ENCODE assay signal across 25 cellular contexts in the genomic region with DNA sequence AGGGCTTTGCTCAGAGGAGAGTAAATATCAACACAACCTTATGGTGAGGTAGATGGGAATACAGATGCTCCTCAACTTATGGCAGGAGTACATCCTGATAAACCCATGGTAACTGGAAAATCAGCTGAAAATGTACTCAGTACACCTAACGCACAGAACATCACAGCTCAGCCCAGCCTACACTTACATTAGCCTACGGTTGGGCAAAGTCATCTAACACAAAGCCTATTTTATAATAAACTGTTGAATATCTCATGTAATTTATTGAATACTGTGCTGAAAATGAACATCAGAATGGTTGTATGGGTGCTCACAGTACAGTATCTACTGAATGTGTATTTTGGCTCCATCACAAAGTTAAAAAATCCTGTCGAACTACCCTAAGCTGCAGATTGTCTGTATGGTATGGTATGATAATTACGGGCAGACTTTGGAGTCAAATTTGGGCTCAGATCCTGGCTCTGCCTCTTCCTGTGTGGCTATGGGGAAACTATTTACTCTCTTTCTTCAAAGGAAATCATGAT.
"Had no signal": no experiment of that assay in that cellular context is flagged by ENCODE, and none has a peak within 500 bp of the region (broad histone marks: within the 10 kb centered on the region; RNA-seq: fewer than 3 reads in every experiment).

No MANE protein-coding gene starts in this region.

- H3K4me3 ChIP-seq: left ventricle myocardium inferior, neural progenitor cell, ovary, right atrium auricular region, right lobe of liver, smooth muscle cell, thyroid gland, transverse colon, upper lobe of left lung had no signal

- H3K9me3 ChIP-seq: left ventricle myocardium inferior, neutrophil, ovary, right atrium auricular region, right lobe of liver, thyroid gland, transverse colon, upper lobe of left lung had no signal

- FAIRE-seq: keratinocyte, urothelium cell line had no signal

- H3K27ac ChIP-seq: left ventricle myocardium inferior, neural progenitor cell, neutrophil, ovary, right atrium auricular region, right lobe of liver, thyroid gland, transverse colon, upper lobe of left lung had no signal

- ATAC-seq: left colon; naive thymus-derived CD8-positive, alpha-beta T cell; right lobe of liver; stimulated activated memory B cell treated with anti-CD40 and anti-IgM and Interleukin-4, amounts not matched to agents 10 μg/mL and 1 μg/mL and 100 μg/mL, for 72 hours; stimulated activated naive CD8-positive, alpha-beta T cell treated with anti-CD3 and anti-CD28 coated beads, Interleukin-15, amount 100 ng/mL, for 72 hours had no signal

- H3K36me3 ChIP-seq: neural progenitor cell, neutrophil, ovary, right atrium auricular region, right lobe of liver, thyroid gland, transverse colon, upper lobe of left lung had no signal

- H3K27me3 ChIP-seq: neural progenitor cell, neutrophil, ovary, right atrium auricular region, right lobe of liver, thyroid gland, transverse colon, upper lobe of left lung had no signal

- H3K9ac ChIP-seq: neural progenitor cell had no signal

- H3K4me1 ChIP-seq: left ventricle myocardium inferior, neural progenitor cell, right atrium auricular region, right lobe of liver, thyroid gland, transverse colon, upper lobe of left lung had no signal

- DNase-seq: hippocampal formation; left colon; left ventricle myocardium inferior; naive thymus-derived CD8-positive, alpha-beta T cell; nephron progenitor cell; occipital lobe; ovary; right lobe of liver; stimulated activated CD4-positive, alpha-beta T cell treated with anti-CD3 and anti-CD28 coated beads, Interleukin-1b, Interleukin-23, amount 100 ng/mL, for 48 hours; stimulated activated CD4-positive, alpha-beta T cell treated with anti-CD3 and anti-CD28 coated beads, Interleukin-2, amount 100 ng/mL, for 48 hours; stimulated activated CD4-positive, alpha-beta T cell treated with anti-CD3 and anti-CD28 coated beads, Interleukin-4, amount 100 ng/mL, for 4 hours; stimulated activated CD8-positive, alpha-beta memory T cell treated with anti-CD3 and anti-CD28 coated beads, Interleukin-4, amount 100 ng/mL, for 48 hours; stimulated activated naive CD4-positive, alpha-beta T cell treated with Interleukin-2 at 50 U/mL for 16 hours; stimulated activated naive CD8-positive, alpha-beta T cell treated with anti-CD3 and anti-CD28 coated beads, Interleukin-15, amount 100 ng/mL, for 72 hours; substantia nigra; thyroid gland; transverse colon; upper lobe of left lung had no signal
